In the genomic region with DNA sequence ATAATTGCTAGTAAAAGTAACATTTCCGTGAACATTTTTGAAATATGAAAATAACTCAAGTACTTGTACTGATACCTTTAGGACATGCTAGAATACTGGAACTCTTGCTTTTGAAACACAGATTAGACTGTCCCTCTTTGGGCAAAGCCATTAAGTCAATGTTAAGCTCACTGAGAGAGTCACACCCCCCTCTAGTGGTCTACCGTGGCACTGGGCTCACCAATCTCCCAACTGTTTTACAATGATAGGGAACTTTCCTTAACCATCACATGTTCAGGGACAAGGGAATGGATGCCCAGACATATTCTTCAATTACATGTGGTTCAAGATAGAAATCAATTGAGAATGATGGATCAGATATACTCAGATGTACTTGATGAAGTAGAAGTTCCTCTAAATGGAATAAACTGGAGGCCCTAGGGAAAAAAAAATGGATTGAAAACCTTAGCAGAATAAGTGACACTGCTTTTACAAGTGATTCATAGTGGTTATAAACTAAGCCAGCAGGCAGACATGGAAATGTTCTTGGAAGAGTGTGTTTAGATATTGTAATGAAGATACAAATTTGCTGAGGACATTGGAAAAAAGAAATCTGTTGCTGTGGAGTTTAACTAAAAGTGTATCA, we compare ENCODE assay signal across 9 cellular contexts. TPM values are rescaled to one million over a fixed set of nuclear protein-coding genes. Genes with fewer than 3 reads are reported as not detected.
DNase-seq lines count a peak whose midpoint lies in the region; ATAC-seq and TF ChIP-seq lines count a peak whose summit lies in the region.
"Had no signal": no experiment of that assay in that cellular context is flagged by ENCODE, and none has a peak within 500 bp of the region (broad histone marks: within the 10 kb centered on the region; RNA-seq: fewer than 3 reads in every experiment).

No MANE protein-coding gene starts in this region.

- no peak overlapping the region for H3K27ac ChIP-seq in tibial artery

- H3K27ac Mint-ChIP-seq in osteocyte (ENCODE audit: unreplicated experiment): no peak overlapping the region

- peak; percentile 91 for TF ChIP-seq CTCF in osteocyte (IDR thresholded peaks at IDR 0.05)
- peak; percentile 52 to 69 for TF ChIP-seq CTCF in tibial artery (IDR thresholded peaks at IDR 0.05)

- H3K36me3 ChIP-seq in tibial artery: no peaks in the 10 kb centered on the region

- no peak for ATAC-seq in GM19467 (IDR thresholded peaks at IDR 0.05; ENCODE audit: unreplicated experiment)

- H3K4me3 ChIP-seq in tibial artery: no peak overlapping the region

- H3K27me3 Mint-ChIP-seq in osteocyte (ENCODE audit: unreplicated experiment): peaks cover 2% of the 10 kb centered on the region

- H3K4me1 ChIP-seq in tibial artery: peaks cover 0 to 3% (median 0%) of the 10 kb centered on the region in 4 donors

- no peaks in the 10 kb centered on the region for H3K9me3 Mint-ChIP-seq in osteocyte (ENCODE audit: unreplicated experiment)

- H3K27me3 ChIP-seq in tibial artery: no peaks in the 10 kb centered on the region

- no peaks in the 10 kb centered on the region for H3K9me3 ChIP-seq in tibial artery

- in situ Hi-C loops in Caki2 (cut with HindIII; ENCODE audit: low pct_unique_long_range_greater_than_20kb, low sequenced_read_pairs): no loop called here

- no peak overlapping the region for H3K4me3 Mint-ChIP-seq in osteocyte (ENCODE audit: unreplicated experiment)

- DNase-seq in Caki2 (ENCODE audit: low read depth) (peak; percentile 52), HS-27A (ENCODE audit: low read depth) (peak; percentile 62), RPMI8226 (peak; percentile 63), foreskin melanocyte (peak; percentile 53), osteocyte (ENCODE audit: extremely low spot score, unreplicated experiment) (peak; percentile 87), tibial artery (peak; percentile 71 to 73)
- peak; percentile 35 for DNase-seq in activated T-helper 9 cell treated with anti-CD3 and anti-CD28 coated beads, Interleukin-2, amount 50 U/mL, for 16 hours (ENCODE audit: low read depth)

- intact Hi-C loops in tibial artery (cut with DNase I; ENCODE audit: low total_unique reads): no loop called here

- no peaks in the 10 kb centered on the region for H3K36me3 Mint-ChIP-seq in osteocyte (ENCODE audit: unreplicated experiment)

- H3K4me1 Mint-ChIP-seq in osteocyte (ENCODE audit: unreplicated experiment): peaks cover 8% of the 10 kb centered on the region

RNA-seq across cellular contexts. Expression of a gene that starts 17.8 kb away (rescaled TPM):
- total RNA-seq in Caki2 (2014; rRNA removed; shearing (Covaris generic); ENCODE audit: low replicate concordance): not detected in 2 replicates
- total RNA-seq in osteocyte: 0.08 and 0.50 TPM in 2 replicates
- total RNA-seq: activated CD8-positive, alpha-beta memory T cell treated with anti-CD3 and anti-CD28 coated beads for 36 hours had no signal

RNA-seq across cellular contexts. Expression of a gene that starts 42.0 kb away (rescaled TPM):
- not detected in 2 replicates for total RNA-seq in Caki2 (2014; rRNA removed; shearing (Covaris generic); ENCODE audit: low replicate concordance)
- total RNA-seq in osteocyte: not detected in 2 replicates
- total RNA-seq: activated CD8-positive, alpha-beta memory T cell treated with anti-CD3 and anti-CD28 coated beads for 36 hours had no signal

RNA-seq across cellular contexts. Expression of a gene that starts 59.8 kb away (rescaled TPM):
- not detected in 2 replicates for total RNA-seq in Caki2 (2014; rRNA removed; shearing (Covaris generic); ENCODE audit: low replicate concordance)
- not detected in 2 replicates for total RNA-seq in osteocyte
- total RNA-seq: activated CD8-positive, alpha-beta memory T cell treated with anti-CD3 and anti-CD28 coated beads for 36 hours had no signal

Comparison
In these comparisons a context has a peak if more than half of its experiments do, and no peak if none do; other contexts are left out.
1. DNase-seq: peak in every context shown above with its lines; median percentile 87 in osteocyte; 72 in tibial artery; 63 in RPMI8226; 62 in HS-27A; 53 in foreskin melanocyte; 52 in Caki2; 35 in activated T-helper 9 cell treated with anti-CD3 and anti-CD28 coated beads, Interleukin-2, amount 50 U/mL, for 16 hours.